Comparison of ENCODE assay signal across 8 cellular contexts in the genomic region with DNA sequence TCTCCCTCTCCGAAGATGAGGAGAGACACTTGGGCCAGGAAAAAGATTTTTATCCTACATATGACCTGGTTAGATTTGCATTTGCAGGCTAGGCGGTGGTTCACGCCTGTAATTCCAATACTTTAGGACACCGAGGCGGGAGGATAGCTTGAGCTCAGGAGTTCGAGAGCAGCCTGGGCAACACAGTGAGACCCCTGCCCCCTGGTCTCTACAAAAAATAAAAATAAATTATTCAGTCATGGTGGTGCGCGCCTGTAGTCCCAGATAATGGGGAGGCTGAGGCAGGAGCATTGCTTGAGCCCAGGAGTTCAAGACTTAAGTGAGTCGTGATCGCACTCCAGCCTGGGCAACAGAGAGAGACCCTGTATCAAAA. TPM values are rescaled to one million over a fixed set of nuclear protein-coding genes. Genes with fewer than 3 reads are reported as not detected.
DNase-seq lines count a peak whose midpoint lies in the region; ATAC-seq and TF ChIP-seq lines count a peak whose summit lies in the region.

No MANE protein-coding gene starts in this region.

- peaks cover 15% of the 10 kb centered on the region for H3K4me1 Mint-ChIP-seq in HFFc6 (ENCODE audit: low read depth)
- peaks cover 12% of the 10 kb centered on the region for H3K4me1 Mint-ChIP-seq in activated CD8-positive, alpha-beta T cell treated with anti-CD3 and anti-CD28 coated beads for 36 hours (ENCODE audit: low read depth)
- peaks cover 21% of the 10 kb centered on the region for H3K4me1 Mint-ChIP-seq in stimulated activated effector memory CD8-positive, alpha-beta T cell treated with anti-CD3 and anti-CD28 coated beads, Interleukin-12 subunit alpha, Interleukin-12 subunit beta, amount 100 ng/mL, for 72 hours

- intact Hi-C loops in activated CD8-positive, alpha-beta T cell treated with anti-CD3 and anti-CD28 coated beads for 36 hours (cut with micrococcal nuclease): no loop called here

- H3K9ac ChIP-seq in iPS-18a (ENCODE audit: low read length): no peak overlapping the region

- no peaks in the 10 kb centered on the region for H3K4me1 ChIP-seq in iPS-18a (ENCODE audit: control insufficient read depth, low read depth, low read length)

- H3K27me3 ChIP-seq in iPS-18a (ENCODE audit: control insufficient read depth, insufficient read depth, low read length): no peaks in the 10 kb centered on the region

- CTCF ChIA-PET in activated CD8-positive, alpha-beta T cell treated with anti-CD3 and anti-CD28 coated beads for 36 hours (lab: Charles Lee): interaction anchor here (0.6 to 12.2 kb wide), 9 partner anchors 11 to 394 kb away, joined by 3 to 132 read pairs (median 3); no protein-coding TSS in a partner anchor

- no peak overlapping the region for H3K27ac ChIP-seq in iPS-18a (ENCODE audit: low read length)

- no peak overlapping the region for H3K27ac Mint-ChIP-seq in HFFc6
- H3K27ac Mint-ChIP-seq in activated CD8-positive, alpha-beta T cell treated with anti-CD3 and anti-CD28 coated beads for 36 hours: peak overlapping the region; percentile 76
- H3K27ac Mint-ChIP-seq in stimulated activated effector memory CD8-positive, alpha-beta T cell treated with anti-CD3 and anti-CD28 coated beads, Interleukin-12 subunit alpha, Interleukin-12 subunit beta, amount 100 ng/mL, for 72 hours: peak overlapping the region; percentile 95

- no peaks in the 10 kb centered on the region for H3K9me3 ChIP-seq in iPS-18a (ENCODE audit: control insufficient read depth, low read depth, low read length)

- H3K4me3 ChIP-seq in iPS-18a (ENCODE audit: low read length): peak overlapping the region; percentile 73

- H3K36me3 Mint-ChIP-seq in HFFc6 (ENCODE audit: low read depth): peaks cover 11% of the 10 kb centered on the region; the same call in 1 of the 2 replicates
- H3K36me3 Mint-ChIP-seq in activated CD8-positive, alpha-beta T cell treated with anti-CD3 and anti-CD28 coated beads for 36 hours (ENCODE audit: low read depth): peaks cover 7% of the 10 kb centered on the region
- H3K36me3 Mint-ChIP-seq in stimulated activated effector memory CD8-positive, alpha-beta T cell treated with anti-CD3 and anti-CD28 coated beads, Interleukin-12 subunit alpha, Interleukin-12 subunit beta, amount 100 ng/mL, for 72 hours: peaks cover 11% of the 10 kb centered on the region

- POLR2A ChIA-PET in activated CD8-positive, alpha-beta T cell treated with anti-CD3 and anti-CD28 coated beads for 36 hours (lab: Charles Lee): interaction anchor here (0.8 to 3.0 kb wide), 13 partner anchors 8 to 134 kb away, joined by 3 to 22 read pairs (median 4); a partner anchor contains a TSS

- 0 out of 2 replicates have a peak, but pooled peaks cover under 1% of the 10 kb centered on the region for H3K27me3 Mint-ChIP-seq in HFFc6 (ENCODE audit: insufficient read depth)
- no peaks in the 10 kb centered on the region for H3K27me3 Mint-ChIP-seq in activated CD8-positive, alpha-beta T cell treated with anti-CD3 and anti-CD28 coated beads for 36 hours

- no peak for DNase-seq in HFFc6
- no peak for DNase-seq in activated CD8-positive, alpha-beta T cell treated with anti-CD3 and anti-CD28 coated beads for 36 hours
- no peak for DNase-seq in stimulated activated effector memory CD8-positive, alpha-beta T cell treated with anti-CD3 and anti-CD28 coated beads, Interleukin-12 subunit alpha, Interleukin-12 subunit beta, amount 100 ng/mL, for 72 hours (ENCODE audit: low spot score in 2 of 2)
- DNase-seq in NCI-H2196 (lab: John Stamatoyannopoulos, UW; ENCODE audit: unreplicated experiment): no peak
- DNase-seq in COLO829 (ENCODE audit: low spot score): no peak
- DNase-seq in NOMO-1 (lab: John Stamatoyannopoulos, UW; ENCODE audit: unreplicated experiment in 2 of 2): no peak

- peaks cover 26% of the 10 kb centered on the region for H3K36me3 ChIP-seq in iPS-18a (ENCODE audit: control insufficient read depth, low read depth, low read length)

- H3K9me3 Mint-ChIP-seq in HFFc6: no peaks in the 10 kb centered on the region
- H3K9me3 Mint-ChIP-seq in activated CD8-positive, alpha-beta T cell treated with anti-CD3 and anti-CD28 coated beads for 36 hours: no peaks in the 10 kb centered on the region
- H3K9me3 Mint-ChIP-seq in stimulated activated effector memory CD8-positive, alpha-beta T cell treated with anti-CD3 and anti-CD28 coated beads, Interleukin-12 subunit alpha, Interleukin-12 subunit beta, amount 100 ng/mL, for 72 hours: no peaks in the 10 kb centered on the region

- TF ChIP-seq CTCF in HFFc6 (IDR thresholded peaks at IDR 0.05): no peak
- no peak for TF ChIP-seq CTCF in activated CD8-positive, alpha-beta T cell treated with anti-CD3 and anti-CD28 coated beads for 36 hours (IDR thresholded peaks at IDR 0.05)

- no peak for ATAC-seq in activated CD8-positive, alpha-beta T cell treated with anti-CD3 and anti-CD28 coated beads for 36 hours
- ATAC-seq in stimulated activated effector memory CD8-positive, alpha-beta T cell treated with anti-CD3 and anti-CD28 coated beads, Interleukin-12 subunit alpha, Interleukin-12 subunit beta, amount 100 ng/mL, for 72 hours: no peak
- no peak for ATAC-seq in GM18519 (IDR thresholded peaks at IDR 0.05; ENCODE audit: low FRiP score, unreplicated experiment)

- peak overlapping the region; percentile 88 for H3K4me3 Mint-ChIP-seq in HFFc6
- H3K4me3 Mint-ChIP-seq in activated CD8-positive, alpha-beta T cell treated with anti-CD3 and anti-CD28 coated beads for 36 hours: peak overlapping the region; percentile 89
- H3K4me3 Mint-ChIP-seq in stimulated activated effector memory CD8-positive, alpha-beta T cell treated with anti-CD3 and anti-CD28 coated beads, Interleukin-12 subunit alpha, Interleukin-12 subunit beta, amount 100 ng/mL, for 72 hours: peak overlapping the region; percentile 89

RNA-seq across cellular contexts. Expression of a gene that starts 7.9 kb away (rescaled TPM):
- total RNA-seq in HFFc6 (2021; fragmentation: NEBNext Ultra II Directional; extraction: Animal tissue kit (Norgen Biotek cat#: 25700)): 10 to 100 TPM; 15.1 to 18.6 (median 16.2) TPM
- 10 to 100 TPM; 40.6 to 40.7 TPM for total RNA-seq in activated CD8-positive, alpha-beta T cell treated with anti-CD3 and anti-CD28 coated beads for 36 hours

RNA-seq across cellular contexts. Expression of a gene that starts 12.5 kb away (rescaled TPM):
- total RNA-seq in HFFc6 (2021; fragmentation: NEBNext Ultra II Directional; extraction: Animal tissue kit (Norgen Biotek cat#: 25700)): 100 to 1,000 TPM; 182 to 195 (median 185) TPM
- total RNA-seq in activated CD8-positive, alpha-beta T cell treated with anti-CD3 and anti-CD28 coated beads for 36 hours: 100 to 1,000 TPM; 152 to 157 TPM

RNA-seq across cellular contexts. Expression of a gene that starts 13.3 kb away (rescaled TPM):
- total RNA-seq in HFFc6 (2021; fragmentation: NEBNext Ultra II Directional; extraction: Animal tissue kit (Norgen Biotek cat#: 25700)): 10 to 100 TPM; 51.2 to 64.2 (median 59.7) TPM
- total RNA-seq in activated CD8-positive, alpha-beta T cell treated with anti-CD3 and anti-CD28 coated beads for 36 hours: 10 to 100 TPM; 40.4 to 42.2 TPM

RNA-seq across cellular contexts. Expression of a gene that starts 27.5 kb away (rescaled TPM):
- total RNA-seq in HFFc6 (2021; fragmentation: NEBNext Ultra II Directional; extraction: Animal tissue kit (Norgen Biotek cat#: 25700)): 1 to 10 TPM in 2 of 6 experiments, under 1 TPM in 4; 0.23 to 1.3 (median 0.79) TPM
- under 1 TPM; 0.40 to 0.47 TPM for total RNA-seq in activated CD8-positive, alpha-beta T cell treated with anti-CD3 and anti-CD28 coated beads for 36 hours

RNA-seq across cellular contexts. Expression of a gene that starts 27.9 kb away (rescaled TPM):
- 10 to 100 TPM; 11.5 to 15.6 (median 12.8) TPM for total RNA-seq in HFFc6 (2021; fragmentation: NEBNext Ultra II Directional; extraction: Animal tissue kit (Norgen Biotek cat#: 25700))
- total RNA-seq in activated CD8-positive, alpha-beta T cell treated with anti-CD3 and anti-CD28 coated beads for 36 hours: 10 to 100 TPM; 15.9 to 18.9 TPM
